14 cellular contexts compared by ENCODE assay signal in genomic region chr6:106883808-106884262, GRCh38.
DNase-seq lines count a peak whose midpoint lies in the region; ATAC-seq and TF ChIP-seq lines count a peak whose summit lies in the region.
"Had no signal": no experiment of that assay in that cellular context is flagged by ENCODE, and none has a peak within 500 bp of the region (broad histone marks: within the 10 kb centered on the region; RNA-seq: fewer than 3 reads in every experiment).

No MANE protein-coding gene starts in this region.

- no peaks in the 10 kb centered on the region for H3K27me3 ChIP-seq in BE2C
- no peaks in the 10 kb centered on the region for H3K27me3 ChIP-seq in RWPE2 (ENCODE audit: insufficient read depth, poor library complexity, severe bottlenecking)

- peak; percentile 55 for DNase-seq in BE2C
- no peak for DNase-seq in HFFc6
- no peak for DNase-seq in RWPE2 (ENCODE audit: low spot score)
- peak; percentile 14 for DNase-seq in fibroblast of mammary gland (ENCODE audit: low read depth)
- no peak for DNase-seq in activated naive CD8-positive, alpha-beta T cell treated with anti-CD3 and anti-CD28 coated beads, Interleukin-2, amount 50 U/mL, for 24 hours
- DNase-seq in left lobe of liver (ENCODE audit: low spot score): no peak
- DNase-seq in stimulated activated naive CD4-positive, alpha-beta T cell treated with Interleukin-2 at 50 U/mL for 16 hours (lab: John Stamatoyannopoulos, UW): no peak
- no peak for DNase-seq in NCI-H446 treated with DMSO at 0.1 percent for 48 hours (lab: John Stamatoyannopoulos, UW)
- DNase-seq: activated CD4-positive, alpha-beta T cell treated with anti-CD3 and anti-CD28 coated beads for 4 hours; activated gamma-delta T cell; caudate nucleus; nucleus accumbens; SJCRH30; stimulated activated CD4-positive, alpha-beta T cell treated with anti-CD3 and anti-CD28 coated beads, Interleukin-15, amount 100 ng/mL, for 24 hours had no signal

- no peak overlapping the region for H3K4me3 Mint-ChIP-seq in HFFc6
- no peak overlapping the region for H3K4me3 Mint-ChIP-seq in activated naive CD8-positive, alpha-beta T cell treated with anti-CD3 and anti-CD28 coated beads, Interleukin-2, amount 50 U/mL, for 24 hours

- H3K9me3 Mint-ChIP-seq in HFFc6: no peaks in the 10 kb centered on the region
- no peaks in the 10 kb centered on the region for H3K9me3 Mint-ChIP-seq in activated naive CD8-positive, alpha-beta T cell treated with anti-CD3 and anti-CD28 coated beads, Interleukin-2, amount 50 U/mL, for 24 hours

- H3K36me3 ChIP-seq in BE2C (no peaks in the 10 kb centered on the region), RWPE2 (ENCODE audit: low read depth) (no peaks in the 10 kb centered on the region)
- H3K36me3 ChIP-seq: SJCRH30 had no signal

- no peak overlapping the region for H3K27ac ChIP-seq in RWPE2 (ENCODE audit: poor library complexity, severe bottlenecking)
- H3K27ac ChIP-seq: SJCRH30 had no signal

- no peak overlapping the region for H3K27ac Mint-ChIP-seq in HFFc6
- no peak overlapping the region for H3K27ac Mint-ChIP-seq in activated naive CD8-positive, alpha-beta T cell treated with anti-CD3 and anti-CD28 coated beads, Interleukin-2, amount 50 U/mL, for 24 hours

- peaks cover 49% of the 10 kb centered on the region for H3K4me1 ChIP-seq in BE2C
- peaks cover 24% of the 10 kb centered on the region for H3K4me1 ChIP-seq in RWPE2 (ENCODE audit: insufficient read depth, poor library complexity, severe bottlenecking)
- H3K4me1 ChIP-seq: SJCRH30 had no signal

- no peaks in the 10 kb centered on the region for H3K36me3 Mint-ChIP-seq in HFFc6 (ENCODE audit: low read depth)
- H3K36me3 Mint-ChIP-seq in activated naive CD8-positive, alpha-beta T cell treated with anti-CD3 and anti-CD28 coated beads, Interleukin-2, amount 50 U/mL, for 24 hours (ENCODE audit: low read depth): no peaks in the 10 kb centered on the region

- no peak overlapping the region for H3K4me3 ChIP-seq in BE2C (ENCODE audit: low read depth, low read length)
- H3K4me3 ChIP-seq in RWPE2 (ENCODE audit: severe bottlenecking): no peak overlapping the region
- no peak overlapping the region for H3K4me3 ChIP-seq in fibroblast of mammary gland (ENCODE audit: control insufficient read depth, low read depth, low read length)
- H3K4me3 ChIP-seq: SJCRH30 had no signal

- ATAC-seq in RWPE2 (ENCODE audit: low read depth): no peak
- no peak for ATAC-seq in activated naive CD8-positive, alpha-beta T cell treated with anti-CD3 and anti-CD28 coated beads, Interleukin-2, amount 50 U/mL, for 24 hours
- ATAC-seq in left lobe of liver: no peak

- TF ChIP-seq CTCF in BE2C (IDR thresholded peaks at IDR 0.05; ENCODE audit: low read depth, low read length) (0 out of 2 replicates have a peak, but pooled peaks have one; percentile 11), HFFc6 (IDR thresholded peaks at IDR 0.05) (peak; percentile 17; the same call in 1 of the 2 replicates), RWPE2 (IDR thresholded peaks at IDR 0.05; ENCODE audit: poor library complexity, severe bottlenecking) (peak; percentile 29), fibroblast of mammary gland (conservative IDR thresholded peaks at IDR 0.05; ENCODE audit: control insufficient read depth, insufficient read depth, low read depth, low read length) (no peak)

- H3K4me1 Mint-ChIP-seq in HFFc6 (ENCODE audit: low read depth): peaks cover 9% of the 10 kb centered on the region
- no peaks in the 10 kb centered on the region for H3K4me1 Mint-ChIP-seq in activated naive CD8-positive, alpha-beta T cell treated with anti-CD3 and anti-CD28 coated beads, Interleukin-2, amount 50 U/mL, for 24 hours

- peaks cover 4% of the 10 kb centered on the region for H3K27me3 Mint-ChIP-seq in HFFc6 (ENCODE audit: insufficient read depth)
- H3K27me3 Mint-ChIP-seq in activated naive CD8-positive, alpha-beta T cell treated with anti-CD3 and anti-CD28 coated beads, Interleukin-2, amount 50 U/mL, for 24 hours: peaks cover 5% of the 10 kb centered on the region

- H3K9me3 ChIP-seq in BE2C: no peaks in the 10 kb centered on the region
- H3K9me3 ChIP-seq in RWPE2 (ENCODE audit: severe bottlenecking): no peaks in the 10 kb centered on the region
- H3K9me3 ChIP-seq: SJCRH30 had no signal

Comparison
In these comparisons a context has a peak if more than half of its experiments do, and no peak if none do; other contexts are left out.
1. DNase-seq: peak in BE2C (single experiment) and fibroblast of mammary gland (single experiment); none in HFFc6 (single experiment), RWPE2 (single experiment), activated naive CD8-positive, alpha-beta T cell treated with anti-CD3 and anti-CD28 coated beads, Interleukin-2, amount 50 U/mL, for 24 hours (single experiment), left lobe of liver (single experiment), stimulated activated naive CD4-positive, alpha-beta T cell treated with Interleukin-2 at 50 U/mL for 16 hours (single experiment) and NCI-H446 treated with DMSO at 0.1 percent for 48 hours (single experiment).